In genomic region chr16:81873843-81874752, GRCh38 we compare ENCODE assay signal across 1 cellular context.
TF ChIP-seq lines count a peak whose summit lies in the region.

No MANE protein-coding gene starts in this region.

TF ChIP-seq in GM12878, 131 proteins besides CTCF, POLR2A, EP300 and RAD21 (continued from another document):
- no peak for TF ChIP-seq KLF5 (IDR thresholded peaks at IDR 0.05; ENCODE audit: partially characterized antibody)
- TF ChIP-seq RELB (IDR thresholded peaks at IDR 0.05; ENCODE audit: low read depth): no peak
- TF ChIP-seq JUND (IDR thresholded peaks at IDR 0.05; ENCODE audit: low read depth, low read length): no peak
- no peak for TF ChIP-seq HDAC6 (IDR thresholded peaks at IDR 0.05; ENCODE audit: unreplicated experiment)
- TF ChIP-seq SP1 (IDR thresholded peaks at IDR 0.05; ENCODE audit: low read depth, low read length): no peak
- no peak for TF ChIP-seq HCFC1 (IDR thresholded peaks at IDR 0.05; ENCODE audit: low read length)
- peak; percentile 23; the same call in 1 of the 2 replicates for TF ChIP-seq RB1 (IDR thresholded peaks at IDR 0.05; ENCODE audit: borderline replicate concordance)
- TF ChIP-seq TBL1XR1 (IDR thresholded peaks at IDR 0.05; ENCODE audit: low read depth, low read length): no peak
- TF ChIP-seq EED (IDR thresholded peaks at IDR 0.05; ENCODE audit: low read depth): no peak
- TF ChIP-seq CBFB (IDR thresholded peaks at IDR 0.05; ENCODE audit: low read depth): no peak
- no peak for TF ChIP-seq USF1 (IDR thresholded peaks at IDR 0.05; ENCODE audit: borderline replicate concordance, extremely low read length, insufficient read depth, low read depth, low read length)
- no peak for TF ChIP-seq EZH2 (IDR thresholded peaks at IDR 0.05; ENCODE audit: borderline replicate concordance, control insufficient read depth, low read depth, low read length)
- TF ChIP-seq CBX5 (IDR thresholded peaks at IDR 0.05; ENCODE audit: low read depth): no peak
- no peak for TF ChIP-seq PML (IDR thresholded peaks at IDR 0.05; ENCODE audit: low read length)
- no peak for TF ChIP-seq NR2F1 (conservative IDR thresholded peaks at IDR 0.05)
- no peak for TF ChIP-seq GATAD2B (conservative IDR thresholded peaks at IDR 0.05; ENCODE audit: low read depth)
- TF ChIP-seq SREBF2 (IDR thresholded peaks at IDR 0.05; ENCODE audit: low read length): no peak
- 0 out of 2 replicates have a peak, but pooled peaks have one; percentile 20 for TF ChIP-seq BCLAF1 (IDR thresholded peaks at IDR 0.05)
- no peak for TF ChIP-seq NKRF (conservative IDR thresholded peaks at IDR 0.05)
- peak; percentile 91 for TF ChIP-seq SMC3 (IDR thresholded peaks at IDR 0.05; ENCODE audit: borderline replicate concordance, low read length)
- TF ChIP-seq CREB1 (IDR thresholded peaks at IDR 0.05; ENCODE audit: low read depth): no peak
